13 cellular contexts compared by ENCODE assay signal in the genomic region with DNA sequence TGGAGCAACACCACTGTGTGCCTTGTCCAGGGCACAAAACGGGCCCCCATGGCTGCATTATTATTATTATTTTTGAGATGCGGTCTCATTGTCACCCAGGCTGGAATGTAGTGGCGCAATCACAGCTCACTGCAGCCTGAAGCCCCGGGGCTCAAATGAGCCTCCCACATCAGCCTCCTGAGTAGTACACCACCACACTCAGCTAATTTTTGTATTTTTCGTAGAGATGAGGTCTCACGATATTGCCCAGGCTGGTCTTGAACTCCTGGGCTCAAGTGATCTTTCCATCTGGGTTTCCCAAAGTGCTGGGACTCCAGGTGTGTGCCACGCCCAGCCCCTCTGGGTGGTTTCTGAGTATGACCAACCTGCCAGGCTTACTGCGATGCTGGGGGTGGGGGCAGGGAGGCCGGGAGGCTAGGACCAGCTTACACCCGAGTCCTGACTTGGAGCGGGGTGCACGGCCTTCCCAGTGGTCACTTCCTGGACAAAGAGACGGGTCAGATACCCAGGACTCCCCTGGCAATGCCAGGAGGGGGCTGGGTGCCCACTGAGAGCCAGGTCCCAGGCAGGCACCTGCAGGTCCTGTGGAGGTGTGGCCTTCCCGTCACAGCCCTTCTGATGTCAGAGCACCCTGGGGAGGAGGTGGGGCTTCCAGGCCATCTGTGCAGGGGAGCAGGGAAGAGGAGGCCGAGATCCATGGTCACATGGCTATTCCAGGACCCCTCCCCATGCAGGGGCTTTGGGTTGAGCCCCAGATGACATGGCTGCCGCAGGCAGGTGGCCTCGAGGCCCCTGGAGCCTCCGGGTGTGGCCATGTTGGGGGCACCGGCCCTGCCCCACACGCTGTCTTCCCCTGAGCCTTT. TPM values are rescaled to one million over a fixed set of nuclear protein-coding genes. Genes with fewer than 3 reads are reported as not detected.
DNase-seq lines count a peak whose midpoint lies in the region; ATAC-seq and TF ChIP-seq lines count a peak whose summit lies in the region.
"Had no signal": no experiment of that assay in that cellular context is flagged by ENCODE, and none has a peak within 500 bp of the region (broad histone marks: within the 10 kb centered on the region; RNA-seq: fewer than 3 reads in every experiment).

No MANE protein-coding gene starts in this region.

- H3K9me3 ChIP-seq in PC-3 (ENCODE audit: low read length) (no peaks in the 10 kb centered on the region), vagina (no peaks in the 10 kb centered on the region)
- H3K9me3 ChIP-seq: gastrocnemius medialis had no signal

- CTCF ChIA-PET in PC-3 (lab: Charles Lee), result no interaction called here

- peak overlapping the region; percentile 53 for H3K4me2 ChIP-seq in PC-3 (ENCODE audit: low read length)

- ATAC-seq in left cardiac atrium (no peak), Right ventricle myocardium inferior (no peak), PC-3 (no peak)
- ATAC-seq: gastrocnemius medialis had no signal

- no peaks in the 10 kb centered on the region for H3K27me3 ChIP-seq in PC-3 (ENCODE audit: low read length)
- H3K27me3 ChIP-seq in vagina, result no peaks in the 10 kb centered on the region

- POLR2A ChIA-PET in PC-3 (lab: Charles Lee; ENCODE audit: unreplicated experiment), result no interaction called here

- H3K9me2 ChIP-seq in PC-3 (replicated peaks; ENCODE audit: low read length), result no peaks in the 10 kb centered on the region

- peak overlapping the region; percentile 94 for H3K9ac ChIP-seq in PC-3 (ENCODE audit: low read length)

- no peaks in the 10 kb centered on the region for H3K36me3 ChIP-seq in PC-3 (ENCODE audit: low read depth, low read length)
- no peaks in the 10 kb centered on the region for H3K36me3 ChIP-seq in vagina
- H3K36me3 ChIP-seq: gastrocnemius medialis had no signal

- DNase-seq in left cardiac atrium (peak; percentile 22), Right ventricle myocardium inferior (ENCODE audit: missing footprints) (no peak), PC-3 (peak; percentile 11), iPS-NIHi11 (ENCODE audit: low spot score) (peak; percentile 58), vagina (ENCODE audit: extremely low spot score in 2 of 2) (no peak), NCI-H345 treated with DMSO at 0.1 percent for 48 hours (lab: John Stamatoyannopoulos, UW; ENCODE audit: unreplicated experiment) (no peak), GM13977 (ENCODE audit: low spot score) (no peak), substantia nigra (lab: John Stamatoyannopoulos, UW) (no peak)
- DNase-seq: C1 segment of cervical spinal cord; gastrocnemius medialis; midbrain; stimulated activated naive CD4-positive, alpha-beta T cell treated with Interleukin-2 at 50 U/mL for 16 hours had no signal

- H3K4me1 ChIP-seq in PC-3 (ENCODE audit: insufficient read depth, low read length) (peaks cover 21% of the 10 kb centered on the region), vagina (peaks cover 72% of the 10 kb centered on the region)

- intact Hi-C loops in left cardiac atrium (cut with DNase I), result no loop called here
- intact Hi-C loops in Right ventricle myocardium inferior (cut with DNase I), result no loop called here
- intact Hi-C loops in PC-3 (cut with micrococcal nuclease), result no loop called here
- intact Hi-C loops in vagina (cut with DNase I), result no loop called here

- TF ChIP-seq CTCF in PC-3 (conservative IDR thresholded peaks at IDR 0.05; ENCODE audit: low read depth, low read length) (no peak), vagina (IDR thresholded peaks at IDR 0.05) (no peak), GM13977 (IDR thresholded peaks at IDR 0.05; ENCODE audit: extremely low read depth, insufficient read depth, missing control alignments) (no peak)

- H3K27ac ChIP-seq in PC-3 (ENCODE audit: low read length) (peak overlapping the region; percentile 97), vagina (peak overlapping the region; percentile 87), substantia nigra (ENCODE audit: low read depth, low read length, poor library complexity, severe bottlenecking) (no peak overlapping the region)
- H3K27ac ChIP-seq: gastrocnemius medialis had no signal

- no peak overlapping the region for H2AFZ ChIP-seq in PC-3 (ENCODE audit: low read length)

- TF ChIP-seq POLR2A in vagina (IDR thresholded peaks at IDR 0.05), result no peak

- in situ Hi-C loops in GM13977 (cut with MboI; ENCODE audit: low pct_unique_long_range_greater_than_20kb, low sequenced_read_pairs, unreplicated experiment), result no loop called here

- H4K20me1 ChIP-seq in PC-3 (ENCODE audit: low read length), result no peaks in the 10 kb centered on the region

- no peaks in the 10 kb centered on the region for H3F3A ChIP-seq in PC-3 (ENCODE audit: low read length, unreplicated experiment)

- H3K79me2 ChIP-seq in PC-3 (ENCODE audit: low read length), result no peaks in the 10 kb centered on the region

- H3K4me3 ChIP-seq in PC-3 (ENCODE audit: low read length), result no peak overlapping the region
- no peak overlapping the region for H3K4me3 ChIP-seq in vagina
- H3K4me3 ChIP-seq: gastrocnemius medialis had no signal

- no TSS peak for BruUV-seq in PC-3 (replicated peaks; lab: Mats Ljungman, UMichigan)

RNA-seq across cellular contexts. Expression of a gene that starts 8.3 kb away (rescaled TPM):
- total RNA-seq in left cardiac atrium (10 to 100 TPM in 1 of 2 donors, 1 to 10 TPM in 1; 4.9 to 11.5 TPM), Right ventricle myocardium inferior (4.7 TPM), PC-3 (2014; rRNA removed) (35.5 and 36.8 TPM in 2 replicates), vagina (29.5 TPM)

RNA-seq across cellular contexts. Expression of a gene that starts 32.9 kb away (rescaled TPM):
- total RNA-seq in left cardiac atrium (1 to 10 TPM; 6.2 to 9.4 TPM), Right ventricle myocardium inferior (16.5 TPM), PC-3 (2014; rRNA removed) (28.9 and 32.7 TPM in 2 replicates), vagina (13.0 TPM)

RNA-seq across cellular contexts. Expression of a gene that starts 55.3 kb away (rescaled TPM):
- total RNA-seq in left cardiac atrium, result 10 to 100 TPM; 35.1 to 38.1 TPM
- 37.9 TPM for total RNA-seq in Right ventricle myocardium inferior
- 50.7 and 69.5 TPM in 2 replicates for total RNA-seq in PC-3 (2014; rRNA removed)
- 44.0 TPM for total RNA-seq in vagina

RNA-seq across cellular contexts. Expression of a gene that starts 59.3 kb away (rescaled TPM):
- total RNA-seq in left cardiac atrium (under 1 TPM in 1 of 2 donors, not detected in 1; 0.59 TPM), Right ventricle myocardium inferior (1.4 TPM), PC-3 (2014; rRNA removed) (not detected in 2 replicates), vagina (not detected)
- total RNA-seq: gastrocnemius medialis, SK-MEL-5 had no signal

Comparison
In these comparisons a context has a peak if more than half of its experiments do, and no peak if none do; other contexts are left out.
1. DNase-seq: peak in left cardiac atrium (single experiment), PC-3 (single experiment) and iPS-NIHi11 (single experiment); none in Right ventricle myocardium inferior (single experiment), vagina (0 of 2), NCI-H345 treated with DMSO at 0.1 percent for 48 hours (single experiment), GM13977 (single experiment) and substantia nigra (0 of 49).